2 cellular contexts compared by ENCODE assay signal in genomic region chr6:22928775-22929174, GRCh38.
TF ChIP-seq lines count a peak whose summit lies in the region.

No MANE protein-coding gene starts in this region.

TF ChIP-seq in SK-N-SH, 30 proteins besides CTCF, POLR2A, EP300 and RAD21 (continued from another document):
- TF ChIP-seq ZBTB33 (IDR thresholded peaks at IDR 0.05; ENCODE audit: borderline replicate concordance, low read depth) = no peak

TF ChIP-seq in SK-N-SH treated with all-trans-retinoic acid at 6 μM for 48 hours, 23 proteins besides CTCF, POLR2A, EP300 and RAD21 (continued from another document):
- TF ChIP-seq ZC3H10 (CRISPR knock-in tag; IDR thresholded peaks at IDR 0.05) = no peak
- TF ChIP-seq ESRRG (CRISPR knock-in tag; IDR thresholded peaks at IDR 0.05) = no peak
- TF ChIP-seq ZNF8 (CRISPR knock-in tag; IDR thresholded peaks at IDR 0.05) = no peak
- TF ChIP-seq ZNF70 (CRISPR knock-in tag; IDR thresholded peaks at IDR 0.05) = no peak
- TF ChIP-seq RARB (CRISPR knock-in tag; IDR thresholded peaks at IDR 0.05) = no peak
- TF ChIP-seq, protein P1, sequence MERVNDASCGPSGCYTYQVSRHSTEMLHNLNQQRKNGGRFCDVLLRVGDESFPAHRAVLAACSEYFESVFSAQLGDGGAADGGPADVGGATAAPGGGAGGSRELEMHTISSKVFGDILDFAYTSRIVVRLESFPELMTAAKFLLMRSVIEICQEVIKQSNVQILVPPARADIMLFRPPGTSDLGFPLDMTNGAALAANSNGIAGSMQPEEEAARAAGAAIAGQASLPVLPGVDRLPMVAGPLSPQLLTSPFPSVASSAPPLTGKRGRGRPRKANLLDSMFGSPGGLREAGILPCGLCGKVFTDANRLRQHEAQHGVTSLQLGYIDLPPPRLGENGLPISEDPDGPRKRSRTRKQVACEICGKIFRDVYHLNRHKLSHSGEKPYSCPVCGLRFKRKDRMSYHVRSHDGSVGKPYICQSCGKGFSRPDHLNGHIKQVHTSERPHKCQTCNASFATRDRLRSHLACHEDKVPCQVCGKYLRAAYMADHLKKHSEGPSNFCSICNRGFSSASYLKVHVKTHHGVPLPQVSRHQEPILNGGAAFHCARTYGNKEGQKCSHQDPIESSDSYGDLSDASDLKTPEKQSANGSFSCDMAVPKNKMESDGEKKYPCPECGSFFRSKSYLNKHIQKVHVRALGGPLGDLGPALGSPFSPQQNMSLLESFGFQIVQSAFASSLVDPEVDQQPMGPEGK (CRISPR knock-in tag; IDR thresholded peaks at IDR 0.05; ENCODE audit: borderline replicate concordance) = no peak
- TF ChIP-seq ZFP3 (CRISPR knock-in tag; IDR thresholded peaks at IDR 0.05) = no peak
- TF ChIP-seq ISL1 (CRISPR knock-in tag; IDR thresholded peaks at IDR 0.05) = no peak
- no peak for TF ChIP-seq OSR1 (CRISPR knock-in tag; IDR thresholded peaks at IDR 0.05)
- no peak for TF ChIP-seq ZNF565 (CRISPR knock-in tag; conservative IDR thresholded peaks at IDR 0.05; ENCODE audit: low read depth)
TF ChIP-seq in SK-N-SH treated with all-trans-retinoic acid at 6 μM for 48 hours: peak in this region for 0.
